Comparison of ENCODE assay signal across 24 cellular contexts in the genomic region with DNA sequence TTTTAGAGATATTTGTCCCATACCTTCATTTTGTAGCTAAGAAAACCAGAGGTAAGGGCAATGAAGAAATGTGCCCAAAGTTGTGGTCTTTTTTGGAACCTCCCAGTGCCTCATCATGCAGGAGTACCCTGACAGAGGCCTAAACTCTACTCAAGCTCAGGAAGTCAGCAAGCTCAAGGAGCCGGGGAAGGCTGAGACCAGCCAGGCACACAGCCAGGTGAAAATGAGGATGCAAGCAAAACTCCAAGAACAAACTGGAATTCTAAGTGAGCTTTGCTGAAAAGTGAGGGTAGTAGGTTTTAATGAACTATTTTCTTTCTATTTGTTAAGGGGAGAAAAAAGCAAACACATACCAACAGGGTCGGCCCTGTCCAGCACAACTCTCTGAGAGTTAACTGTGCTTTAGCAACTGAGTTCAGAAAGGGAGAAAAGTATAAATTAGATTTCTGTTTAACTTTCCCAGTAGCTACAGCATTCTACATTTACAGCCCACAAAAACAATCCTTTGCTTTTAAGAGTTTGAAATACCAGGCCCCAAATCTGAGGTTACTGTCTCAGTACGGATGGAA.
DNase-seq lines count a peak whose midpoint lies in the region; ATAC-seq and TF ChIP-seq lines count a peak whose summit lies in the region.
"Had no signal": no experiment of that assay in that cellular context is flagged by ENCODE, and none has a peak within 500 bp of the region (broad histone marks: within the 10 kb centered on the region; RNA-seq: fewer than 3 reads in every experiment).

No MANE protein-coding gene starts in this region.

- no peak overlapping the region for H3K4me3 Mint-ChIP-seq in CD8-positive, alpha-beta T cell
- H3K4me3 Mint-ChIP-seq: immature natural killer cell had no signal

- no peak overlapping the region for H3K4me3 ChIP-seq in DND-41 (ENCODE audit: low read depth in 1 of 2, low read length in 2 of 2)
- H3K4me3 ChIP-seq in SJSA1, result no peak overlapping the region
- no peak overlapping the region for H3K4me3 ChIP-seq in osteoblast (ENCODE audit: insufficient read depth, low read length)
- no peak overlapping the region for H3K4me3 ChIP-seq in CD8-positive, alpha-beta T cell (ENCODE audit: low read depth, low read length)
- H3K4me3 ChIP-seq: GM12878, psoas muscle had no signal

- H3K9me3 Mint-ChIP-seq in CD8-positive, alpha-beta T cell, result no peaks in the 10 kb centered on the region
- H3K9me3 Mint-ChIP-seq: immature natural killer cell had no signal

- peaks cover 7% of the 10 kb centered on the region for H3K36me3 Mint-ChIP-seq in CD8-positive, alpha-beta T cell
- H3K36me3 Mint-ChIP-seq: immature natural killer cell had no signal

- peaks cover 25% of the 10 kb centered on the region for H3K4me1 ChIP-seq in DND-41 (ENCODE audit: insufficient read depth, low read length)
- peaks cover 16% of the 10 kb centered on the region for H3K4me1 ChIP-seq in SJSA1 (replicated peaks)
- peaks cover 17% of the 10 kb centered on the region for H3K4me1 ChIP-seq in osteoblast (ENCODE audit: insufficient read depth, low read length)
- H3K4me1 ChIP-seq in CD8-positive, alpha-beta T cell (ENCODE audit: insufficient read depth, low read length), result no peaks in the 10 kb centered on the region

- no peak overlapping the region for H2AFZ ChIP-seq in DND-41 (ENCODE audit: low read depth, low read length)
- H2AFZ ChIP-seq in osteoblast (ENCODE audit: low read length), result no peak overlapping the region

- no peaks in the 10 kb centered on the region for H3K9me3 ChIP-seq in DND-41 (ENCODE audit: insufficient read depth, low read length, severe bottlenecking)
- H3K9me3 ChIP-seq in SJSA1 (replicated peaks), result no peaks in the 10 kb centered on the region
- H3K9me3 ChIP-seq in osteoblast (ENCODE audit: low read depth, low read length), result no peaks in the 10 kb centered on the region
- H3K9me3 ChIP-seq in CD8-positive, alpha-beta T cell (ENCODE audit: low read length), result no peaks in the 10 kb centered on the region
- H3K9me3 ChIP-seq: psoas muscle had no signal

- POLR2A ChIA-PET in CD8-positive, alpha-beta T cell (lab: Charles Lee), result interaction anchor here (0.7 to 0.9 kb wide), 2 partner anchors 20 to 27 kb away, joined by 3 read pairs; no protein-coding TSS in a partner anchor

- H3K4me2 ChIP-seq in DND-41 (ENCODE audit: insufficient read depth, low read length), result no peak overlapping the region
- H3K4me2 ChIP-seq in osteoblast (ENCODE audit: insufficient read depth, low read length), result peak overlapping the region; percentile 75

- no peak for TF ChIP-seq CTCF in DND-41 (IDR thresholded peaks at IDR 0.05; ENCODE audit: borderline replicate concordance, extremely low read depth, low read length, poor library complexity, severe bottlenecking)
- TF ChIP-seq CTCF in osteoblast (IDR thresholded peaks at IDR 0.05; ENCODE audit: extremely low read depth, low read depth, low read length), result no peak
- no peak for TF ChIP-seq CTCF in CD8-positive, alpha-beta T cell (IDR thresholded peaks at IDR 0.05)
- TF ChIP-seq CTCF in GM10266 (IDR thresholded peaks at IDR 0.05; ENCODE audit: control insufficient read depth, insufficient read depth, low read depth, missing control alignments), result no peak

- H3K79me2 ChIP-seq in DND-41 (ENCODE audit: insufficient read depth, low read length) (peaks cover 87% of the 10 kb centered on the region), osteoblast (ENCODE audit: insufficient read depth, low read length) (peaks cover 37% of the 10 kb centered on the region)

- intact Hi-C loops in CD8-positive, alpha-beta T cell (cut with DNase I, micrococcal nuclease), result no loop called here

- H3K9ac ChIP-seq in DND-41 (ENCODE audit: low read depth, low read length), result no peak overlapping the region

- peaks cover 4% of the 10 kb centered on the region; the same call in 1 of the 2 replicates for H3K36me3 ChIP-seq in DND-41 (ENCODE audit: insufficient read depth, low read length)
- H3K36me3 ChIP-seq in SJSA1, result no peaks in the 10 kb centered on the region
- no peaks in the 10 kb centered on the region for H3K36me3 ChIP-seq in osteoblast (ENCODE audit: insufficient read depth, low read length)
- no peaks in the 10 kb centered on the region for H3K36me3 ChIP-seq in CD8-positive, alpha-beta T cell (ENCODE audit: insufficient read depth, low read length)

- H3K27me3 ChIP-seq in DND-41 (ENCODE audit: insufficient read depth, low read length, poor library complexity), result no peaks in the 10 kb centered on the region
- H3K27me3 ChIP-seq in SJSA1 (replicated peaks), result no peaks in the 10 kb centered on the region
- no peaks in the 10 kb centered on the region for H3K27me3 ChIP-seq in osteoblast (ENCODE audit: insufficient read depth, low read length)
- no peaks in the 10 kb centered on the region for H3K27me3 ChIP-seq in CD8-positive, alpha-beta T cell (ENCODE audit: insufficient read depth, low read length)

- no peaks in the 10 kb centered on the region for H3K27me3 Mint-ChIP-seq in CD8-positive, alpha-beta T cell (ENCODE audit: low read depth)

- ATAC-seq in DND-41 (ENCODE audit: insufficient read depth, low read depth), result no peak
- no peak for ATAC-seq in CD8-positive, alpha-beta T cell
- ATAC-seq: GM12878, psoas muscle had no signal

- H4K20me1 ChIP-seq in DND-41 (ENCODE audit: insufficient read depth, low read length) (0 out of 2 replicates have a peak, but pooled peaks cover 6% of the 10 kb centered on the region), osteoblast (ENCODE audit: insufficient read depth, low read length) (peaks cover 11% of the 10 kb centered on the region)

- H3K27ac ChIP-seq in DND-41 (ENCODE audit: low read length) (peak overlapping the region; percentile 68; the same call in 1 of the 2 replicates), SJSA1 (peak overlapping the region; percentile 53; the same call in 1 of the 2 replicates), epithelial cell of prostate (peak overlapping the region; percentile 74), osteoblast (ENCODE audit: low read depth, low read length) (no peak overlapping the region)
- H3K27ac ChIP-seq in CD8-positive, alpha-beta T cell (ENCODE audit: low read depth, low read length), result no peak overlapping the region
- H3K27ac ChIP-seq: C4-2B, psoas muscle had no signal

- CTCF ChIA-PET in CD8-positive, alpha-beta T cell (lab: Charles Lee), result interaction anchor here (1.2 kb wide), 1 partner anchor 150 kb away, joined by 4 read pairs; no protein-coding TSS in a partner anchor

- H3K4me1 Mint-ChIP-seq in CD8-positive, alpha-beta T cell (ENCODE audit: low read depth), result peaks cover 12% of the 10 kb centered on the region

- no peak for DNase-seq in DND-41
- no peak for DNase-seq in SJSA1 (ENCODE audit: low read depth in 1 of 2, low spot score in 2 of 2)
- DNase-seq in epithelial cell of prostate (ENCODE audit: low read depth, low spot score), result no peak
- no peak for DNase-seq in osteoblast (ENCODE audit: insufficient read length, low spot score, missing footprints)
- DNase-seq in stimulated activated CD8-positive, alpha-beta memory T cell treated with anti-CD3 and anti-CD28 coated beads, Interleukin-4, amount 100 ng/mL, for 48 hours, result no peak
- DNase-seq in CD8-positive, alpha-beta T cell, result no peak
- DNase-seq in NCI-H2029 (lab: John Stamatoyannopoulos, UW), result no peak
- no peak for DNase-seq in GM10266 (ENCODE audit: extremely low spot score)
- DNase-seq: activated CD4-positive, alpha-beta T cell treated with anti-CD3 and anti-CD28 coated beads for 48 hours; activated CD8-positive, alpha-beta memory T cell treated with anti-CD3 and anti-CD28 coated beads, Interleukin-2, amount 50 U/mL, for 48 hours; activated gamma-delta T cell; DMS 273 treated with DMSO at 0.1 percent for 48 hours; GF-D8; immature natural killer cell; KG1; NCI-H2081; NCI-H524; psoas muscle; Right ventricle myocardium superior; small intestine; stimulated activated CD4-positive, alpha-beta T cell treated with anti-CD3 and anti-CD28 coated beads, Interleukin-4, amount 100 ng/mL, for 4 hours; T-helper 1 cell had no signal

- no peak overlapping the region for H3K27ac Mint-ChIP-seq in CD8-positive, alpha-beta T cell
- H3K27ac Mint-ChIP-seq: immature natural killer cell had no signal

Comparison
In these comparisons a context has a peak if more than half of its experiments do, and no peak if none do; other contexts are left out.
1. H3K27ac ChIP-seq: peak in DND-41 (single experiment), SJSA1 (single experiment) and epithelial cell of prostate (single experiment); none in osteoblast (single experiment) and CD8-positive, alpha-beta T cell (single experiment).